ENCODE assay signal across 7 cellular contexts in the genomic region with DNA sequence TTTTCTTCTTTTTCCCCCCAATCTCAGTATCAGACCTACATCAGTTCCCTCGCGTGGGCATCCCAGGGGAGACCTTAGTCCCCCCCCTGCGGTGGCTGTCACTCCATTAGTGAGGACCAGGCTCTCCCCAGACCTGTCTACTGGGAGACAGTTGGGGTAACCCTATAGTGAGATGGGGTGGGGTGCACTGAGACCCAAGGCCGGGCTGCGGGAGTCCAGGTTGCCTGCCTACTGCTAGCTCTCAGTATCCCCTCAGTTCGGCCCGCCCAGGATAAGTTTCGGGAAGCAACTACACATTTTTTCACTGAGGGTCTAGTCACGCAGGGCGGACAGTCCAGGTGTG. TPM values are rescaled to one million over a fixed set of nuclear protein-coding genes. Genes with fewer than 3 reads are reported as not detected.
DNase-seq lines count a peak whose midpoint lies in the region; ATAC-seq lines count a peak whose summit lies in the region.

No MANE protein-coding gene starts in this region.

- peak overlapping the region; percentile 71 for H3K4me3 Mint-ChIP-seq in activated naive CD8-positive, alpha-beta T cell treated with anti-CD3 and anti-CD28 coated beads for 36 hours
- no peak overlapping the region for H3K4me3 Mint-ChIP-seq in immature natural killer cell

- H3K9ac ChIP-seq in subcutaneous abdominal adipose tissue (ENCODE audit: low read length in 5 of 5), result peak overlapping the region; percentile 30 to 86 (median 77)

- H3K4me3 ChIP-seq in subcutaneous abdominal adipose tissue (ENCODE audit: low read depth in 1 of 5, low read length in 5 of 5), result peak overlapping the region; percentile 70 to 84 (median 77)

- peaks cover 0 to 24% (median 23%) of the 10 kb centered on the region in 5 donors for H3K4me1 ChIP-seq in subcutaneous abdominal adipose tissue (ENCODE audit: control insufficient read depth in 5 of 5, insufficient read depth in 5 of 5, low read length in 5 of 5)

- peak overlapping the region; percentile 69 for H3K27ac Mint-ChIP-seq in activated naive CD8-positive, alpha-beta T cell treated with anti-CD3 and anti-CD28 coated beads for 36 hours
- H3K27ac Mint-ChIP-seq in immature natural killer cell, result peak overlapping the region in 4 of 6 donors; percentile 80 to 91 (median 88)

- H3K27ac ChIP-seq in subcutaneous abdominal adipose tissue (ENCODE audit: low read depth, low read length), result peak overlapping the region; percentile 58

- ATAC-seq in HG02642 (IDR thresholded peaks at IDR 0.05; ENCODE audit: poor library complexity, unreplicated experiment) (peak; percentile 4), GM21825 (IDR thresholded peaks at IDR 0.05; ENCODE audit: unreplicated experiment) (no peak), GM18868 (IDR thresholded peaks at IDR 0.05; ENCODE audit: unreplicated experiment) (no peak)

- H3K36me3 Mint-ChIP-seq in activated naive CD8-positive, alpha-beta T cell treated with anti-CD3 and anti-CD28 coated beads for 36 hours, result no peaks in the 10 kb centered on the region
- no peaks in the 10 kb centered on the region for H3K36me3 Mint-ChIP-seq in immature natural killer cell

- H3K9me3 Mint-ChIP-seq in activated naive CD8-positive, alpha-beta T cell treated with anti-CD3 and anti-CD28 coated beads for 36 hours, result no peaks in the 10 kb centered on the region
- no peaks in the 10 kb centered on the region for H3K9me3 Mint-ChIP-seq in immature natural killer cell

- H3K4me1 Mint-ChIP-seq in activated naive CD8-positive, alpha-beta T cell treated with anti-CD3 and anti-CD28 coated beads for 36 hours, result peaks cover 27% of the 10 kb centered on the region
- H3K4me1 Mint-ChIP-seq in immature natural killer cell, result peaks cover 31 to 37% of the 10 kb centered on the region in 2 donors

- no peak for DNase-seq in activated naive CD8-positive, alpha-beta T cell treated with anti-CD3 and anti-CD28 coated beads for 36 hours
- DNase-seq in immature natural killer cell, result no peak
- no peak for DNase-seq in amniotic stem cell (lab: John Stamatoyannopoulos, UW)

- H3K36me3 ChIP-seq in subcutaneous abdominal adipose tissue (ENCODE audit: control insufficient read depth in 5 of 5, insufficient read depth in 5 of 5, low read length in 5 of 5), result no peaks in the 10 kb centered on the region

- no peaks in the 10 kb centered on the region for H3K27me3 ChIP-seq in subcutaneous abdominal adipose tissue (ENCODE audit: control insufficient read depth in 5 of 5, insufficient read depth in 4 of 5, low read length in 5 of 5)

- H3K27me3 Mint-ChIP-seq in activated naive CD8-positive, alpha-beta T cell treated with anti-CD3 and anti-CD28 coated beads for 36 hours, result no peaks in the 10 kb centered on the region
- peaks cover 0 to 11% (median 4%) of the 10 kb centered on the region in 3 donors for H3K27me3 Mint-ChIP-seq in immature natural killer cell (ENCODE audit: low read depth in 3 of 3)

- H3K9me3 ChIP-seq in subcutaneous abdominal adipose tissue (ENCODE audit: control insufficient read depth in 5 of 5, low read length in 5 of 5), result no peaks in the 10 kb centered on the region

RNA-seq across cellular contexts. Expression of gene DCUN1D1, which starts 0.7 kb away (rescaled TPM):
- 10 to 100 TPM; 52.7 to 53.8 TPM for total RNA-seq in activated naive CD8-positive, alpha-beta T cell treated with anti-CD3 and anti-CD28 coated beads for 36 hours
- 10 to 100 TPM; 27.0 to 34.5 (median 31.4) TPM for polyA plus RNA-seq in immature natural killer cell
